Comparison of ENCODE assay signal across 12 cellular contexts in genomic region chr5:123809594-123810172, GRCh38.
DNase-seq lines count a peak whose midpoint lies in the region; TF ChIP-seq lines count a peak whose summit lies in the region.
"Had no signal": no experiment of that assay in that cellular context is flagged by ENCODE, and none has a peak within 500 bp of the region (broad histone marks: within the 10 kb centered on the region; RNA-seq: fewer than 3 reads in every experiment).

No MANE protein-coding gene starts in this region.

- no peaks in the 10 kb centered on the region for H3K36me3 Mint-ChIP-seq in Calu3 (ENCODE audit: insufficient read depth, unreplicated experiment)
- H3K36me3 Mint-ChIP-seq in activated T-helper 1 cell treated with anti-CD3 and anti-CD28 coated beads, Interleukin-12 subunit alpha, Interleukin-12 subunit beta, Interleukin-2, Interleukin-4 antibody, amounts not matched to agents 30 ng/mL and 10 ng/mL and 1 ng/mL, durations not matched to agents 14 hours and 24 hours and 36 hours (ENCODE audit: low read depth): no peaks in the 10 kb centered on the region

- no peaks in the 10 kb centered on the region for H3K27me3 ChIP-seq in SK-N-SH (ENCODE audit: insufficient read depth)

- H3K27me3 Mint-ChIP-seq in Calu3 (ENCODE audit: unreplicated experiment): no peaks in the 10 kb centered on the region
- H3K27me3 Mint-ChIP-seq in activated T-helper 1 cell treated with anti-CD3 and anti-CD28 coated beads, Interleukin-12 subunit alpha, Interleukin-12 subunit beta, Interleukin-2, Interleukin-4 antibody, amounts not matched to agents 30 ng/mL and 10 ng/mL and 1 ng/mL, durations not matched to agents 14 hours and 24 hours and 36 hours (ENCODE audit: insufficient read depth): no peaks in the 10 kb centered on the region
- H3K27me3 Mint-ChIP-seq: activated CD4-positive, alpha-beta T cell treated with anti-CD3 and anti-CD28 coated beads, Interleukin-2, amount 10 ng/mL, durations not matched to agents 7 days and 5 days had no signal

- peak overlapping the region; percentile 4 for H3K27ac Mint-ChIP-seq in Calu3 (ENCODE audit: unreplicated experiment)
- no peak overlapping the region for H3K27ac Mint-ChIP-seq in activated T-helper 1 cell treated with anti-CD3 and anti-CD28 coated beads, Interleukin-12 subunit alpha, Interleukin-12 subunit beta, Interleukin-2, Interleukin-4 antibody, amounts not matched to agents 30 ng/mL and 10 ng/mL and 1 ng/mL, durations not matched to agents 14 hours and 24 hours and 36 hours
- H3K27ac Mint-ChIP-seq: activated CD4-positive, alpha-beta T cell treated with anti-CD3 and anti-CD28 coated beads, Interleukin-2, amount 10 ng/mL, durations not matched to agents 7 days and 5 days had no signal

- peaks cover 28% of the 10 kb centered on the region for H3K4me1 Mint-ChIP-seq in Calu3 (ENCODE audit: low read depth, unreplicated experiment)
- no peaks in the 10 kb centered on the region for H3K4me1 Mint-ChIP-seq in activated T-helper 1 cell treated with anti-CD3 and anti-CD28 coated beads, Interleukin-12 subunit alpha, Interleukin-12 subunit beta, Interleukin-2, Interleukin-4 antibody, amounts not matched to agents 30 ng/mL and 10 ng/mL and 1 ng/mL, durations not matched to agents 14 hours and 24 hours and 36 hours (ENCODE audit: low read depth)
- H3K4me1 Mint-ChIP-seq: activated CD4-positive, alpha-beta T cell treated with anti-CD3 and anti-CD28 coated beads, Interleukin-2, amount 10 ng/mL, durations not matched to agents 7 days and 5 days had no signal

- no peak overlapping the region for H3K9ac ChIP-seq in SK-N-SH

- H3K4me2 ChIP-seq in SK-N-SH: no peak overlapping the region
- H3K4me2 ChIP-seq: PC-9 had no signal

- 87% methylated on average over 7 of the region's 7 CpGs for WGBS in SK-N-SH (ENCODE audit: low lambda C conversion rate)

- no peak overlapping the region for H3K27ac ChIP-seq in SK-N-SH (ENCODE audit: low read depth in 2 of 2, low read length in 1 of 2)
- H3K27ac ChIP-seq: C4-2B, PC-9 had no signal

- no peak overlapping the region for H3K4me3 Mint-ChIP-seq in Calu3 (ENCODE audit: low read depth, unreplicated experiment)
- H3K4me3 Mint-ChIP-seq in activated T-helper 1 cell treated with anti-CD3 and anti-CD28 coated beads, Interleukin-12 subunit alpha, Interleukin-12 subunit beta, Interleukin-2, Interleukin-4 antibody, amounts not matched to agents 30 ng/mL and 10 ng/mL and 1 ng/mL, durations not matched to agents 14 hours and 24 hours and 36 hours: no peak overlapping the region
- H3K4me3 Mint-ChIP-seq: activated CD4-positive, alpha-beta T cell treated with anti-CD3 and anti-CD28 coated beads, Interleukin-2, amount 10 ng/mL, durations not matched to agents 7 days and 5 days had no signal

- POLR2A ChIA-PET in SK-N-SH (lab: Yijun Ruan, JAX): no interaction called here

- H3F3A ChIP-seq in SK-N-SH (replicated peaks; ENCODE audit: insufficient read depth): peaks cover 4% of the 10 kb centered on the region

- H3K9me3 Mint-ChIP-seq in Calu3 (ENCODE audit: low read depth, unreplicated experiment): no peaks in the 10 kb centered on the region
- no peaks in the 10 kb centered on the region for H3K9me3 Mint-ChIP-seq in activated T-helper 1 cell treated with anti-CD3 and anti-CD28 coated beads, Interleukin-12 subunit alpha, Interleukin-12 subunit beta, Interleukin-2, Interleukin-4 antibody, amounts not matched to agents 30 ng/mL and 10 ng/mL and 1 ng/mL, durations not matched to agents 14 hours and 24 hours and 36 hours
- H3K9me3 Mint-ChIP-seq: activated CD4-positive, alpha-beta T cell treated with anti-CD3 and anti-CD28 coated beads, Interleukin-2, amount 10 ng/mL, durations not matched to agents 7 days and 5 days had no signal

- H3K9me3 ChIP-seq in SK-N-SH: no peaks in the 10 kb centered on the region

- peaks cover 14 to 25% of the 10 kb centered on the region in 2 experiments for H3K4me1 ChIP-seq in SK-N-SH (ENCODE audit: control insufficient read depth in 1 of 2, insufficient read depth in 2 of 2, low read depth in 1 of 2, low read length in 1 of 2)

- H2AFZ ChIP-seq in SK-N-SH (ENCODE audit: low read depth): no peak overlapping the region
- H2AFZ ChIP-seq: PC-9 had no signal

- H3K4me3 ChIP-seq in SK-N-SH (ENCODE audit: low read depth in 2 of 2, low read length in 1 of 2): no peak overlapping the region
- H3K4me3 ChIP-seq: PC-9 had no signal

- no peak for TF ChIP-seq EP300 in SK-N-SH (IDR thresholded peaks at IDR 0.05; ENCODE audit: borderline replicate concordance in 1 of 2, low read depth in 1 of 2, low read length in 1 of 2)

- no peak for DNase-seq in Calu3
- peak; percentile 76 for DNase-seq in NCI-H1694 (lab: John Stamatoyannopoulos, UW)
- DNase-seq in RPMI8226: peak; percentile 69
- DNase-seq in kidney tubule cell (ENCODE audit: low spot score): peak; percentile 60
- DNase-seq in activated T-helper 1 cell treated with anti-CD3 and anti-CD28 coated beads, Interleukin-12 subunit alpha, Interleukin-12 subunit beta, Interleukin-2, Interleukin-4 antibody, amounts not matched to agents 30 ng/mL and 10 ng/mL and 1 ng/mL, durations not matched to agents 14 hours and 24 hours and 36 hours (ENCODE audit: low spot score): no peak
- DNase-seq in SIG-M5 (lab: John Stamatoyannopoulos, UW): no peak
- DNase-seq in SK-N-SH: no peak
- DNase-seq in head of caudate nucleus: no peak
- DNase-seq: activated CD4-positive, alpha-beta T cell treated with anti-CD3 and anti-CD28 coated beads, Interleukin-2, amount 10 ng/mL, durations not matched to agents 7 days and 5 days; foreskin melanocyte had no signal

- TF ChIP-seq CTCF in Calu3 (IDR thresholded peaks at IDR 0.05; ENCODE audit: unreplicated experiment) (no peak), SK-N-SH (IDR thresholded peaks at IDR 0.05) (no peak)

- H3K9me2 ChIP-seq in SK-N-SH: no peaks in the 10 kb centered on the region

- no TSS peak for BruUV-seq in Calu3 (replicated peaks; lab: Mats Ljungman, UMichigan)

- no peaks in the 10 kb centered on the region for H3K36me3 ChIP-seq in SK-N-SH (replicated peaks in 1 of 2; ENCODE audit: control insufficient read depth in 1 of 2, insufficient read depth in 2 of 2, low read length in 1 of 2)

- intact Hi-C loops in Calu3 (cut with micrococcal nuclease; ENCODE audit: unreplicated experiment) (no loop called here), head of caudate nucleus (cut with DNase I) (loop anchor here (10.0 kb wide), 1 partner anchor 65 kb away; no protein-coding TSS in a partner anchor)
- intact Hi-C loops in activated T-helper 1 cell treated with anti-CD3 and anti-CD28 coated beads, Interleukin-12 subunit alpha, Interleukin-12 subunit beta, Interleukin-2, Interleukin-4 antibody, amounts not matched to agents 30 ng/mL and 10 ng/mL and 1 ng/mL, durations not matched to agents 14 hours and 24 hours and 36 hours (cut with micrococcal nuclease): no loop called here

- no peaks in the 10 kb centered on the region; the same call in 1 of the 2 replicates for H3K79me2 ChIP-seq in SK-N-SH (ENCODE audit: insufficient read depth)

- CTCF ChIA-PET in Calu3 (lab: Charles Lee) (interaction anchor here (0.6 kb wide), 1 partner anchor 10 kb away, joined by 3 read pairs; no protein-coding TSS in a partner anchor), SK-N-SH (lab: Yijun Ruan, JAX) (no interaction called here)

- H4K20me1 ChIP-seq in SK-N-SH (ENCODE audit: insufficient read depth): no peaks in the 10 kb centered on the region

- TF ChIP-seq RAD21 in SK-N-SH (IDR thresholded peaks at IDR 0.05; ENCODE audit: low read length): no peak

TF ChIP-seq in SK-N-SH, 30 proteins besides CTCF, POLR2A, EP300 and RAD21:
- TF ChIP-seq NFIC (IDR thresholded peaks at IDR 0.05; ENCODE audit: borderline replicate concordance): no peak
- no peak for TF ChIP-seq MEF2A (IDR thresholded peaks at IDR 0.05; ENCODE audit: borderline replicate concordance, low read depth)
- no peak for TF ChIP-seq NRF1 (IDR thresholded peaks at IDR 0.05; ENCODE audit: low read depth, low read length)
- TF ChIP-seq YY1 (IDR thresholded peaks at IDR 0.05; ENCODE audit: low read depth): no peak
- TF ChIP-seq EZH2phosphoT487 (IDR thresholded peaks at IDR 0.05; ENCODE audit: borderline replicate concordance, low read depth): no peak
- TF ChIP-seq FOXJ3 (CRISPR knock-in tag; IDR thresholded peaks at IDR 0.05): no peak
- no peak for TF ChIP-seq GATA2 (CRISPR knock-in tag; IDR thresholded peaks at IDR 0.05)
TF ChIP-seq in SK-N-SH: peak in this region for 0.

Comparison
In these comparisons a context has a peak if more than half of its experiments do, and no peak if none do; other contexts are left out.
1. DNase-seq: peak in NCI-H1694 (single experiment), RPMI8226 (single experiment) and kidney tubule cell (single experiment); none in Calu3 (single experiment), activated T-helper 1 cell treated with anti-CD3 and anti-CD28 coated beads, Interleukin-12 subunit alpha, Interleukin-12 subunit beta, Interleukin-2, Interleukin-4 antibody, amounts not matched to agents 30 ng/mL and 10 ng/mL and 1 ng/mL, durations not matched to agents 14 hours and 24 hours and 36 hours (single experiment), SIG-M5 (single experiment), SK-N-SH (single experiment) and head of caudate nucleus (0 of 42).